ENCODE assay signal across 15 cellular contexts in genomic region chr2:3217646-3218045, GRCh38.
"Had no signal": no experiment of that assay in that cellular context is flagged by ENCODE, and none has a peak within 500 bp of the region (broad histone marks: within the 10 kb centered on the region; RNA-seq: fewer than 3 reads in every experiment).

No MANE protein-coding gene starts in this region.

- H3K27me3 Mint-ChIP-seq: activated naive CD4-positive, alpha-beta T cell treated with anti-CD3 and anti-CD28 coated beads, Interleukin-2, amount 50 U/mL, for 24 hours had no signal

- H3K4me1 Mint-ChIP-seq: nephron had no signal

- ATAC-seq: foreskin keratinocyte, mucosa of descending colon had no signal

- H3K4me3 Mint-ChIP-seq: activated naive CD4-positive, alpha-beta T cell treated with anti-CD3 and anti-CD28 coated beads, Interleukin-2, amount 50 U/mL, for 24 hours; activated T-helper 1 cell treated with anti-CD3 and anti-CD28 coated beads, Interleukin-12 subunit alpha, Interleukin-12 subunit beta, Interleukin-2, Interleukin-4 antibody, amounts not matched to agents 30 ng/mL and 10 ng/mL and 1 ng/mL, durations not matched to agents 14 hours and 24 hours and 36 hours; nephron had no signal

- H3K27ac Mint-ChIP-seq: activated naive CD4-positive, alpha-beta T cell treated with anti-CD3 and anti-CD28 coated beads, Interleukin-2, amount 50 U/mL, for 24 hours; nephron had no signal

- DNase-seq: brain microvascular endothelial cell; dermis blood vessel endothelial cell; esophagus squamous epithelium; foreskin keratinocyte; head of caudate nucleus; mammary epithelial cell; mucosa of descending colon; sigmoid colon; SJCRH30; stimulated activated CD4-positive, alpha-beta T cell treated with anti-CD3 and anti-CD28 coated beads, Interleukin-2, amount 100 ng/mL, for 24 hours; stimulated activated naive CD4-positive, alpha-beta T cell treated with Interleukin-2 at 50 U/mL for 16 hours; T1000 had no signal

- H3K9me3 Mint-ChIP-seq: activated naive CD4-positive, alpha-beta T cell treated with anti-CD3 and anti-CD28 coated beads, Interleukin-2, amount 50 U/mL, for 24 hours had no signal
